1 cellular context compared by ENCODE assay signal in genomic region chr5:140725799-140726471, GRCh38.
TF ChIP-seq lines count a peak whose summit lies in the region.

No MANE protein-coding gene starts in this region.

TF ChIP-seq in HEK293, 187 proteins besides CTCF, POLR2A, EP300 and RAD21 (continued from another document and continues in another):
- no peak for TF ChIP-seq ZNF26 (tag by site-specific recombination; IDR thresholded peaks at IDR 0.05)
- peak; percentile 42; the same call in 1 of the 2 replicates for TF ChIP-seq GFI1B (tag by site-specific recombination; IDR thresholded peaks at IDR 0.05)
- 0 out of 2 replicates have a peak, but pooled peaks have one; percentile 18 for TF ChIP-seq PRDM4 (tag by site-specific recombination; IDR thresholded peaks at IDR 0.05)
- TF ChIP-seq, protein P1, sequence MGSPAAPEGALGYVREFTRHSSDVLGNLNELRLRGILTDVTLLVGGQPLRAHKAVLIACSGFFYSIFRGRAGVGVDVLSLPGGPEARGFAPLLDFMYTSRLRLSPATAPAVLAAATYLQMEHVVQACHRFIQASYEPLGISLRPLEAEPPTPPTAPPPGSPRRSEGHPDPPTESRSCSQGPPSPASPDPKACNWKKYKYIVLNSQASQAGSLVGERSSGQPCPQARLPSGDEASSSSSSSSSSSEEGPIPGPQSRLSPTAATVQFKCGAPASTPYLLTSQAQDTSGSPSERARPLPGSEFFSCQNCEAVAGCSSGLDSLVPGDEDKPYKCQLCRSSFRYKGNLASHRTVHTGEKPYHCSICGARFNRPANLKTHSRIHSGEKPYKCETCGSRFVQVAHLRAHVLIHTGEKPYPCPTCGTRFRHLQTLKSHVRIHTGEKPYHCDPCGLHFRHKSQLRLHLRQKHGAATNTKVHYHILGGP (tag by site-specific recombination; IDR thresholded peaks at IDR 0.05), result peak; percentile 76
- TF ChIP-seq, protein P2, sequence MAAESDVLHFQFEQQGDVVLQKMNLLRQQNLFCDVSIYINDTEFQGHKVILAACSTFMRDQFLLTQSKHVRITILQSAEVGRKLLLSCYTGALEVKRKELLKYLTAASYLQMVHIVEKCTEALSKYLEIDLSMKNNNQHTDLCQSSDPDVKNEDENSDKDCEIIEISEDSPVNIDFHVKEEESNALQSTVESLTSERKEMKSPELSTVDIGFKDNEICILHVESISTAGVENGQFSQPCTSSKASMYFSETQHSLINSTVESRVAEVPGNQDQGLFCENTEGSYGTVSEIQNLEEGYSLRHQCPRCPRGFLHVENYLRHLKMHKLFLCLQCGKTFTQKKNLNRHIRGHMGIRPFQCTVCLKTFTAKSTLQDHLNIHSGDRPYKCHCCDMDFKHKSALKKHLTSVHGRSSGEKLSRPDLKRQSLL (tag by site-specific recombination; IDR thresholded peaks at IDR 0.05), result peak; percentile 85; the same call in 1 of the 2 replicates
- TF ChIP-seq ZFHX2 (tag by site-specific recombination; conservative IDR thresholded peaks at IDR 0.05), result peak; percentile 34; the same call in 1 of the 2 replicates
- no peak for TF ChIP-seq HIC1 (tag by site-specific recombination; IDR thresholded peaks at IDR 0.05)
- TF ChIP-seq ZNF157 (tag by site-specific recombination; IDR thresholded peaks at IDR 0.05), result no peak
- TF ChIP-seq KLF9 (tag by site-specific recombination; IDR thresholded peaks at IDR 0.05; ENCODE audit: low read depth), result 0 out of 2 replicates have a peak, but pooled peaks have one; percentile 8
- no peak for TF ChIP-seq ZNF19 (tag by site-specific recombination; IDR thresholded peaks at IDR 0.05; ENCODE audit: low read depth)
- peak; percentile 91; the same call in 1 of the 2 replicates for TF ChIP-seq ZNF626 (tag by site-specific recombination; IDR thresholded peaks at IDR 0.05)
- no peak for TF ChIP-seq ZNF350 (tag by site-specific recombination; IDR thresholded peaks at IDR 0.05)
- TF ChIP-seq ZNF585B (tag by site-specific recombination; IDR thresholded peaks at IDR 0.05), result no peak
- no peak for TF ChIP-seq HOXA7 (CRISPR knock-in tag; IDR thresholded peaks at IDR 0.05; ENCODE audit: borderline replicate concordance)
- no peak for TF ChIP-seq ZNF530 (tag by site-specific recombination; IDR thresholded peaks at IDR 0.05; ENCODE audit: low read depth)
- TF ChIP-seq ZNF132 (tag by site-specific recombination; IDR thresholded peaks at IDR 0.05; ENCODE audit: borderline replicate concordance), result no peak
- TF ChIP-seq MEIS1 (CRISPR knock-in tag; IDR thresholded peaks at IDR 0.05; ENCODE audit: borderline replicate concordance), result peak; percentile 85; the same call in 1 of the 2 replicates
- TF ChIP-seq, protein P3, sequence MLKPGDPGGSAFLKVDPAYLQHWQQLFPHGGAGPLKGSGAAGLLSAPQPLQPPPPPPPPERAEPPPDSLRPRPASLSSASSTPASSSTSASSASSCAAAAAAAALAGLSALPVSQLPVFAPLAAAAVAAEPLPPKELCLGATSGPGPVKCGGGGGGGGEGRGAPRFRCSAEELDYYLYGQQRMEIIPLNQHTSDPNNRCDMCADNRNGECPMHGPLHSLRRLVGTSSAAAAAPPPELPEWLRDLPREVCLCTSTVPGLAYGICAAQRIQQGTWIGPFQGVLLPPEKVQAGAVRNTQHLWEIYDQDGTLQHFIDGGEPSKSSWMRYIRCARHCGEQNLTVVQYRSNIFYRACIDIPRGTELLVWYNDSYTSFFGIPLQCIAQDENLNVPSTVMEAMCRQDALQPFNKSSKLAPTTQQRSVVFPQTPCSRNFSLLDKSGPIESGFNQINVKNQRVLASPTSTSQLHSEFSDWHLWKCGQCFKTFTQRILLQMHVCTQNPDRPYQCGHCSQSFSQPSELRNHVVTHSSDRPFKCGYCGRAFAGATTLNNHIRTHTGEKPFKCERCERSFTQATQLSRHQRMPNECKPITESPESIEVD (tag by site-specific recombination; IDR thresholded peaks at IDR 0.05), result no peak
- TF ChIP-seq WT1 (tag by site-specific recombination; IDR thresholded peaks at IDR 0.05), result no peak
- no peak; the same call in 1 of the 2 replicates for TF ChIP-seq KLF7 (tag by site-specific recombination; IDR thresholded peaks at IDR 0.05; ENCODE audit: borderline replicate concordance)
- TF ChIP-seq BCL11B (tag by site-specific recombination; IDR thresholded peaks at IDR 0.05; ENCODE audit: low read depth), result no peak
- TF ChIP-seq ZNF138 (tag by site-specific recombination; IDR thresholded peaks at IDR 0.05; ENCODE audit: borderline replicate concordance), result no peak
- TF ChIP-seq ZNF146 (tag by site-specific recombination; IDR thresholded peaks at IDR 0.05), result no peak
- peak; percentile 97 for TF ChIP-seq ZSCAN30 (tag by site-specific recombination; IDR thresholded peaks at IDR 0.05)
- TF ChIP-seq ATF2 (tag by site-specific recombination; IDR thresholded peaks at IDR 0.05; ENCODE audit: low read depth), result peak; percentile 71
- no peak for TF ChIP-seq HOXD13 (CRISPR knock-in tag; IDR thresholded peaks at IDR 0.05; ENCODE audit: borderline replicate concordance)
- no peak for TF ChIP-seq ZNF777 (tag by site-specific recombination; IDR thresholded peaks at IDR 0.05; ENCODE audit: borderline replicate concordance)
- no peak for TF ChIP-seq ZNF837 (tag by site-specific recombination; IDR thresholded peaks at IDR 0.05)
- no peak for TF ChIP-seq ZNF670 (tag by site-specific recombination; IDR thresholded peaks at IDR 0.05; ENCODE audit: low read depth)
- TF ChIP-seq ZNF623 (tag by site-specific recombination; IDR thresholded peaks at IDR 0.05), result peak; percentile 16; the same call in 1 of the 2 replicates
- peak; percentile 53; the same call in 1 of the 2 replicates for TF ChIP-seq ZNF664 (tag by site-specific recombination; IDR thresholded peaks at IDR 0.05)
- TF ChIP-seq MZF1 (tag by site-specific recombination; IDR thresholded peaks at IDR 0.05; ENCODE audit: borderline replicate concordance), result peak; percentile 52; the same call in 1 of the 2 replicates
- no peak for TF ChIP-seq ZNF529 (tag by site-specific recombination; IDR thresholded peaks at IDR 0.05; ENCODE audit: insufficient replicate concordance)
- no peak for TF ChIP-seq ZNF121 (tag by site-specific recombination; IDR thresholded peaks at IDR 0.05)
- TF ChIP-seq, protein P4, sequence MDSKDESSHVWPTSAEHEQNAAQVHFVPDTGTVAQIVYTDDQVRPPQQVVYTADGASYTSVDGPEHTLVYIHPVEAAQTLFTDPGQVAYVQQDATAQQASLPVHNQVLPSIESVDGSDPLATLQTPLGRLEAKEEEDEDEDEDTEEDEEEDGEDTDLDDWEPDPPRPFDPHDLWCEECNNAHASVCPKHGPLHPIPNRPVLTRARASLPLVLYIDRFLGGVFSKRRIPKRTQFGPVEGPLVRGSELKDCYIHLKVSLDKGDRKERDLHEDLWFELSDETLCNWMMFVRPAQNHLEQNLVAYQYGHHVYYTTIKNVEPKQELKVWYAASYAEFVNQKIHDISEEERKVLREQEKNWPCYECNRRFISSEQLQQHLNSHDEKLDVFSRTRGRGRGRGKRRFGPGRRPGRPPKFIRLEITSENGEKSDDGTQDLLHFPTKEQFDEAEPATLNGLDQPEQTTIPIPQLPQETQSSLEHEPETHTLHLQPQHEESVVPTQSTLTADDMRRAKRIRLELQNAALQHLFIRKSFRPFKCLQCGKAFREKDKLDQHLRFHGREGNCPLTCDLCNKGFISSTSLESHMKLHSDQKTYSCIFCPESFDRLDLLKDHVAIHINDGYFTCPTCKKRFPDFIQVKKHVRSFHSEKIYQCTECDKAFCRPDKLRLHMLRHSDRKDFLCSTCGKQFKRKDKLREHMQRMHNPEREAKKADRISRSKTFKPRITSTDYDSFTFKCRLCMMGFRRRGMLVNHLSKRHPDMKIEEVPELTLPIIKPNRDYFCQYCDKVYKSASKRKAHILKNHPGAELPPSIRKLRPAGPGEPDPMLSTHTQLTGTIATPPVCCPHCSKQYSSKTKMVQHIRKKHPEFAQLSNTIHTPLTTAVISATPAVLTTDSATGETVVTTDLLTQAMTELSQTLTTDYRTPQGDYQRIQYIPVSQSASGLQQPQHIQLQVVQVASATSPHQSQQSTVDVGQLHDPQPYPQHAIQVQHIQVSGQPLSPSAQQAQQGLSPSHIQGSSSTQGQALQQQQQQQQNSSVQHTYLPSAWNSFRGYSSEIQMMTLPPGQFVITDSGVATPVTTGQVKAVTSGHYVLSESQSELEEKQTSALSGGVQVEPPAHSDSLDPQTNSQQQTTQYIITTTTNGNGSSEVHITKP (tag by site-specific recombination; IDR thresholded peaks at IDR 0.05), result peak; percentile 79
- TF ChIP-seq ZNF214 (tag by site-specific recombination; IDR thresholded peaks at IDR 0.05; ENCODE audit: borderline replicate concordance), result peak; percentile 9; the same call in 1 of the 2 replicates
- TF ChIP-seq ZNF704 (tag by site-specific recombination; IDR thresholded peaks at IDR 0.05), result no peak
